Comparison of ENCODE assay signal across 10 cellular contexts in the genomic region with DNA sequence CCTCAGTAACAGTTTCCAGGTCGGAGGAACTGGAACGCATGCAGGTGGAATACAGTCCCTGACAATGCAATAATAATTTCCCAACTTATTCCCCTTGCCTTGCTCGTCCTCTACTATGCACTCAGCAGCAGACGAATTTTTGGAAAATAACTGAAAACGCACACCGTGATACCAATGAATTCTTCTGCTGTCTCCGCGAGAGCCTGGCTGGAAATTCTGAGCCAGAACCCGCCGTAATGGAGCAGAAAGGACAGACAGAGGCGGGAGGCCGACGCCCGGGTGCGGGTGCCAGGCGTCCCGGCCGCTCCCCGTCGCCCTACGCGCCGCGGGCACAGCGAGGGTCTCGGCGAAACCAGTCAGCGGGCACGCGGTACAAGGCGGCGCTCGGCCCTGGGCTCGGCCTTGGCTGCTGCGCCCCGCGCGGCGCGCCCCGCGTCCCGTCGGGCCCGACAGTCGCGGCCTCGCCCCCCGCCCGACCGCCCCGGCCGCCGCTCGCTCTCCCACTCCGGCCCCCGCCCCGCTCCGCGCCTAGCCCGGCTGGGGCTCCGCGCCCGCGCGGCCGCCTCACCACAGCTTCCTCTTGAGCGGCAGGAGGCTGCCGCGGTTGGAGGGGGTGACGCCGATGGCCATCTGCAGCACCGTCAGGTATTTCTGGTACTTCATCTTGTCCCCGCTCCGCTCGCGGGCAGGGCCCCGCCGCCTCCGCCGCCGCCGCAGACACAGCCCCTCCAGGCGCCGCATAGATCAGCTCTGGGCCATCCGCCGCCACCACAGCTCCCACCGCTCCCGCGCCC.
A peak's percentile ranks its signal among the peaks of the same experiment; 100 is the strongest.
DNase-seq lines count a peak whose midpoint lies in the region; ATAC-seq, FAIRE-seq and TF ChIP-seq lines count a peak whose summit lies in the region.
"Had no signal": no experiment of that assay in that cellular context is flagged by ENCODE, and none has a peak within 500 bp of the region (broad histone marks: within the 10 kb centered on the region; RNA-seq: fewer than 3 reads in every experiment).

No MANE protein-coding gene starts in this region.

- H3K79me2 ChIP-seq in HepG2 (ENCODE audit: insufficient read depth, low read length) (no peaks in the 10 kb centered on the region), H1 (ENCODE audit: control insufficient read depth in 1 of 2, insufficient read depth in 2 of 2, low read length in 2 of 2) (no peaks in the 10 kb centered on the region)

- H2BK12ac ChIP-seq in H1 (ENCODE audit: low read depth, low read length): no peak overlapping the region

- FAIRE-seq in HepG2 (lab: Jason Lieb, UNC): no peak
- FAIRE-seq in H1 (lab: Jason Lieb, UNC): no peak

- in situ Hi-C loops in HepG2 (cut with HindIII; ENCODE audit: extremely low pct_ligation_motif_present, low pct_unique_long_range_greater_than_20kb): no loop called here

- H3K79me1 ChIP-seq in H1 (ENCODE audit: low read depth, low read length): no peaks in the 10 kb centered on the region

- TF ChIP-seq EP300 in HepG2 (IDR thresholded peaks at IDR 0.05; ENCODE audit: low read depth in 2 of 2, low read length in 2 of 2): no peak
- TF ChIP-seq EP300 in HepG2 (CRISPR knock-in tag; IDR thresholded peaks at IDR 0.05; ENCODE audit: borderline replicate concordance): no peak
- TF ChIP-seq EP300 in H1 (IDR thresholded peaks at IDR 0.05; ENCODE audit: borderline replicate concordance in 1 of 2, low read depth in 2 of 2, low read length in 2 of 2): no peak

- peaks cover 0 to 4% (median 0%) of the 10 kb centered on the region in 4 donors for H3K9me3 ChIP-seq in liver (ENCODE audit: control insufficient read depth in 4 of 4, low read length in 3 of 4)
- H3K9me3 ChIP-seq in HepG2 (ENCODE audit: low read length): peaks cover 6% of the 10 kb centered on the region; the same call in 1 of the 2 replicates
- 0 out of 4 replicates have a peak, but pooled peaks cover 0 to 5% of the 10 kb centered on the region in 2 experiments for H3K9me3 ChIP-seq in H1 (ENCODE audit: insufficient read depth in 2 of 2, low read depth in 1 of 2, low read length in 1 of 2)
- H3K9me3 ChIP-seq in mesodermal cell (ENCODE audit: control insufficient read depth, low read length): no peaks in the 10 kb centered on the region

- 3% methylated on average over 90 of the region's 90 CpGs for WGBS in liver
- WGBS in HepG2 (ENCODE audit: low lambda C conversion rate): 83% methylated on average over 61 of the region's 90 CpGs
- WGBS in H1 (ENCODE audit: extremely low coverage in 1 of 2, insufficient coverage in 1 of 2, insufficient read length in 1 of 2, insufficient replicate concordance in 2 of 2, low coverage in 1 of 2, low lambda C conversion rate in 2 of 2, missing lambda C conversion rate in 1 of 2), 2 experiments: 12% methylated on average over 37 of the region's 90 CpGs; no CpG with 5 or more reads in 1 of the 2 experiments
- 4 to 6% methylated on average over 59 to 86 of the region's 90 CpGs for WGBS in mesodermal cell (ENCODE audit: insufficient coverage in 2 of 2), 2 experiments

- no peak for TF ChIP-seq CTCF in liver (IDR thresholded peaks at IDR 0.05; ENCODE audit: low read depth, low read length, missing input control)
- no peak for TF ChIP-seq CTCF in HepG2 (CRISPR knock-in tag; IDR thresholded peaks at IDR 0.05)
- TF ChIP-seq CTCF in H1 (IDR thresholded peaks at IDR 0.05; ENCODE audit: control extremely low read depth in 1 of 3, insufficient read depth in 1 of 3, low read depth in 1 of 3, low read length in 3 of 3): no peak

- no peak overlapping the region for H2AK5ac ChIP-seq in H1 (ENCODE audit: low read depth, low read length)

- H3K23me2 ChIP-seq in H1 (ENCODE audit: low read depth, low read length): no peaks in the 10 kb centered on the region; the same call in 1 of the 2 replicates

- peak overlapping the region in 2 of 3 donors; percentile 58 to 81 for H3K4me3 ChIP-seq in liver (ENCODE audit: low read depth in 1 of 3, low read length in 3 of 3)
- H3K4me3 ChIP-seq in HepG2 (replicated peaks in 1 of 3; ENCODE audit: insufficient read depth in 1 of 3, low read depth in 2 of 3, low read length in 3 of 3): no peak overlapping the region
- peak overlapping the region; percentile 38 to 65 (median 40) for H3K4me3 ChIP-seq in H1 (ENCODE audit: extremely low read depth in 1 of 4, insufficient read depth in 2 of 4, low read depth in 3 of 4, low read length in 4 of 4)
- peak overlapping the region; percentile 29 for H3K4me3 ChIP-seq in mesodermal cell (ENCODE audit: extremely low read depth, insufficient read depth, low read length, poor library complexity, severe bottlenecking)

- H3K27me3 ChIP-seq in liver (ENCODE audit: control insufficient read depth in 4 of 4, insufficient read depth in 4 of 4, low read length in 3 of 4) (no peaks in the 10 kb centered on the region), HepG2 (ENCODE audit: control insufficient read depth in 1 of 2, insufficient read depth in 2 of 2, low read length in 2 of 2) (no peaks in the 10 kb centered on the region), H1 (replicated peaks in 1 of 4; ENCODE audit: control insufficient read depth in 3 of 4, extremely low read depth in 1 of 4, insufficient read depth in 3 of 4, low read length in 3 of 4) (peaks cover 16 to 34% (median 26%) of the 10 kb centered on the region in 4 experiments)

- H3K4me2 ChIP-seq in HepG2 (ENCODE audit: low read depth, low read length) (no peak overlapping the region), H1 (ENCODE audit: insufficient read depth in 1 of 2, low read depth in 2 of 2, low read length in 2 of 2) (peak overlapping the region; percentile 62 to 70)

- DNase-seq in HepG2 (ENCODE audit: low spot score) (no peak), H1 (ENCODE audit: low read depth in 1 of 2, low spot score in 2 of 2) (peak in 1 of 2 experiments; percentile 71), NCI-H1694 treated with DMSO at 0.1 percent for 48 hours (lab: John Stamatoyannopoulos, UW) (no peak), T1000 (lab: John Stamatoyannopoulos, UW) (no peak)
- no peak for DNase-seq in stimulated activated naive CD8-positive, alpha-beta T cell treated with anti-CD3 and anti-CD28 coated beads, Interleukin-15, Interleukin-2, amounts not matched to agents 100 U/mL and 50 U/mL, for 24 hours
- DNase-seq: DND-41 had no signal

- H2BK15ac ChIP-seq in H1 (ENCODE audit: low read length): no peak overlapping the region

- H3K9ac ChIP-seq in liver (ENCODE audit: low read depth in 1 of 2, low read length in 2 of 2) (no peak overlapping the region), HepG2 (ENCODE audit: insufficient read depth, low read depth, low read length) (no peak overlapping the region), H1 (replicated peaks in 1 of 4; ENCODE audit: extremely low read depth in 1 of 4, low read depth in 3 of 4, low read length in 3 of 4) (peak overlapping the region in 3 of 4 experiments; percentile 13 to 69 (median 33); a peak in 3 of 7 replicates)

- no peak overlapping the region for H2BK20ac ChIP-seq in H1 (ENCODE audit: low read length)

- H2AFZ ChIP-seq in HepG2 (ENCODE audit: low read length) (no peak overlapping the region), H1 (ENCODE audit: low read length) (no peak overlapping the region)

- POLR2A ChIA-PET in HepG2 (lab: Yijun Ruan, JAX): no interaction called here
- POLR2A ChIA-PET in H1 (lab: Charles Lee; ENCODE audit: partially characterized antibody): interaction anchor here (1.2 kb wide), 1 partner anchor 17 kb away, joined by 3 read pairs; no protein-coding TSS in a partner anchor

- H3K23ac ChIP-seq in H1 (ENCODE audit: insufficient read length): no peak overlapping the region

- TF ChIP-seq RAD21 in liver (IDR thresholded peaks at IDR 0.05): no peak
- TF ChIP-seq RAD21 in HepG2 (CRISPR knock-in tag; IDR thresholded peaks at IDR 0.05): no peak
- no peak for TF ChIP-seq RAD21 in H1 (IDR thresholded peaks at IDR 0.05 in 1 of 2, conservative IDR thresholded peaks at IDR 0.05 in 1 of 2; ENCODE audit: low read depth in 2 of 2, low read length in 2 of 2)

- H3K27ac ChIP-seq in liver (ENCODE audit: low read depth in 1 of 2, low read length in 2 of 2) (peak overlapping the region in 1 of 2 donors; percentile 56), HepG2 (ENCODE audit: extremely low read length, insufficient read depth, low read length) (no peak overlapping the region), H1 (ENCODE audit: low read depth, low read length) (no peak overlapping the region), mesodermal cell (ENCODE audit: low read depth, low read length, severe bottlenecking) (no peak overlapping the region)
- H3K27ac ChIP-seq: epithelial cell of prostate had no signal

- H3K36me3 ChIP-seq in liver (ENCODE audit: control insufficient read depth in 4 of 4, insufficient read depth in 3 of 4, low read depth in 1 of 4, low read length in 3 of 4): no peaks in the 10 kb centered on the region
- H3K36me3 ChIP-seq in HepG2 (replicated peaks in 1 of 2; ENCODE audit: control insufficient read depth in 1 of 2, insufficient read depth in 2 of 2, low read length in 2 of 2): no peaks in the 10 kb centered on the region
- no peaks in the 10 kb centered on the region for H3K36me3 ChIP-seq in H1 (ENCODE audit: control insufficient read depth in 2 of 4, insufficient read depth in 4 of 4, low read length in 3 of 4)
- no peaks in the 10 kb centered on the region for H3K36me3 ChIP-seq in mesodermal cell (ENCODE audit: control insufficient read depth, insufficient read depth, low read length)

- peak overlapping the region; percentile 65; the same call in 1 of the 2 replicates for H4K8ac ChIP-seq in H1 (ENCODE audit: extremely low read depth, insufficient read depth, low read length)

- CTCF ChIA-PET in HepG2 (lab: Yijun Ruan, JAX; ENCODE audit: low intra/inter-chr PET ratio, low total read pairs): no interaction called here
- CTCF ChIA-PET in H1 (lab: Charles Lee; ENCODE audit: partially characterized antibody): interaction anchor here (0.7 to 1.5 kb wide), 2 partner anchors 17 to 26 kb away, joined by 3 read pairs; no protein-coding TSS in a partner anchor

- ATAC-seq in HepG2: no peak
- no peak for ATAC-seq in HG03457 (IDR thresholded peaks at IDR 0.05; ENCODE audit: unreplicated experiment)
- no peak for ATAC-seq in stimulated activated naive CD8-positive, alpha-beta T cell treated with anti-CD3 and anti-CD28 coated beads, Interleukin-15, Interleukin-2, amounts not matched to agents 100 U/mL and 50 U/mL, for 24 hours

- no peak overlapping the region for H3K18ac ChIP-seq in H1 (ENCODE audit: extremely low read depth, low read length)

- H4K5ac ChIP-seq in H1 (ENCODE audit: insufficient read length, low read depth, low read length): no peak overlapping the region

- no peak overlapping the region for H2BK5ac ChIP-seq in H1 (ENCODE audit: low read depth, low read length)

- H2BK120ac ChIP-seq in H1 (replicated peaks; ENCODE audit: low read depth, low read length): no peak overlapping the region

- TF ChIP-seq POLR2A in HepG2 (IDR thresholded peaks at IDR 0.05; ENCODE audit: insufficient read depth in 1 of 2, low read depth in 2 of 2, low read length in 2 of 2): no peak
- no peak for TF ChIP-seq POLR2A in H1 (IDR thresholded peaks at IDR 0.05; ENCODE audit: control extremely low read depth in 1 of 2, low read depth in 2 of 2, low read length in 2 of 2)

- no TSS peak for BruUV-seq in HepG2 (replicated peaks; lab: Mats Ljungman, UMichigan)

- no peak overlapping the region for H4K91ac ChIP-seq in H1 (replicated peaks; ENCODE audit: insufficient read length, low read length)

- intact Hi-C loops in HepG2 (cut with micrococcal nuclease; ENCODE audit: unreplicated experiment): no loop called here

- H3K4me1 ChIP-seq in liver (ENCODE audit: control insufficient read depth in 4 of 4, insufficient read depth in 4 of 4, low read length in 3 of 4): peaks cover 5 to 26% (median 14%) of the 10 kb centered on the region in 4 donors
- no peaks in the 10 kb centered on the region for H3K4me1 ChIP-seq in HepG2 (ENCODE audit: insufficient read depth, low read length)
- peaks cover 0 to 6% (median under 1%) of the 10 kb centered on the region in 4 experiments; a peak in 2 of 7 replicates for H3K4me1 ChIP-seq in H1 (replicated peaks in 1 of 4; ENCODE audit: control insufficient read depth in 3 of 4, insufficient read depth in 4 of 4, low read length in 3 of 4)
- H3K4me1 ChIP-seq in mesodermal cell (ENCODE audit: control insufficient read depth, insufficient read depth, low read length, poor library complexity, severe bottlenecking): no peaks in the 10 kb centered on the region

- H4K20me1 ChIP-seq in HepG2 (ENCODE audit: insufficient read depth, low read length) (no peaks in the 10 kb centered on the region), H1 (replicated peaks in 1 of 2; ENCODE audit: control insufficient read depth in 1 of 2, insufficient read depth in 2 of 2, low read length in 2 of 2) (no peaks in the 10 kb centered on the region)

- H3K14ac ChIP-seq in H1 (ENCODE audit: insufficient read length): no peak overlapping the region

- H3K4ac ChIP-seq in H1 (replicated peaks; ENCODE audit: insufficient read length, low read depth, low read length): peak overlapping the region; percentile 84

- H3K56ac ChIP-seq in H1 (replicated peaks; ENCODE audit: insufficient read length, low read depth, low read length): no peak overlapping the region

Comparison
In these comparisons a context has a peak if more than half of its experiments do, and no peak if none do; other contexts are left out.
1. H3K4me3 ChIP-seq: peak in liver (2 of 3), H1 (4 of 4) and mesodermal cell (single experiment); none in HepG2 (0 of 3).
2. H3K9ac ChIP-seq: peak in H1 (3 of 4); none in liver (0 of 2) and HepG2 (single experiment).